Comparison of ENCODE assay signal across 11 cellular contexts in genomic region chr17:78132767-78133178, GRCh38. TPM values are rescaled to one million over a fixed set of nuclear protein-coding genes. Genes with fewer than 3 reads are reported as not detected.
DNase-seq lines count a peak whose midpoint lies in the region; ATAC-seq and TF ChIP-seq lines count a peak whose summit lies in the region.
"Had no signal": no experiment of that assay in that cellular context is flagged by ENCODE, and none has a peak within 500 bp of the region (broad histone marks: within the 10 kb centered on the region; RNA-seq: fewer than 3 reads in every experiment).

No MANE protein-coding gene starts in this region.

- TF ChIP-seq CTCF in WTC11 (IDR thresholded peaks at IDR 0.05) (no peak), esophagus squamous epithelium (IDR thresholded peaks at IDR 0.05) (no peak)

- H3K36me3 Mint-ChIP-seq in WTC11 = no peaks in the 10 kb centered on the region
- H3K36me3 Mint-ChIP-seq: brain had no signal

- H3K4me3 ChIP-seq in esophagus squamous epithelium (peak overlapping the region in 3 of 4 donors; percentile 45 to 67 (median 50)), thymus (ENCODE audit: low read length) (peak overlapping the region; percentile 93)

- peaks cover 0 to 18% (median 0%) of the 10 kb centered on the region in 4 donors for H3K27me3 ChIP-seq in esophagus squamous epithelium
- no peaks in the 10 kb centered on the region for H3K27me3 ChIP-seq in thymus (ENCODE audit: control insufficient read depth, insufficient read depth)

- CTCF ChIA-PET in WTC11 (lab: Charles Lee) = interaction anchor here (0.9 to 10.2 kb wide), 3 partner anchors 8 to 42 kb away, joined by 4 to 82 read pairs (median 6); no protein-coding TSS in a partner anchor

- H3K27ac ChIP-seq in esophagus squamous epithelium (peak overlapping the region; percentile 63 to 88 (median 80)), thymus (ENCODE audit: low read depth) (peak overlapping the region; percentile 99)

- ATAC-seq in WTC11 (no peak), HG03135 (IDR thresholded peaks at IDR 0.05; ENCODE audit: unreplicated experiment) (no peak)

- H3K4me1 ChIP-seq in esophagus squamous epithelium (peaks cover 39 to 77% (median 50%) of the 10 kb centered on the region in 3 donors), thymus (ENCODE audit: control insufficient read depth, insufficient read depth, low read length) (peaks cover 40% of the 10 kb centered on the region)

- DNase-seq in activated CD8-positive, alpha-beta memory T cell treated with anti-CD3 and anti-CD28 coated beads for 24 hours = peak; percentile 79
- DNase-seq in activated CD8-positive, alpha-beta memory T cell treated with anti-CD3 and anti-CD28 coated beads, Interleukin-2, amount 50 U/mL, for 4 hours = no peak
- DNase-seq in WTC11 (ENCODE audit: low spot score) (no peak), esophagus squamous epithelium (lab: John Stamatoyannopoulos, UW) (no peak), NCI-H1417 (lab: John Stamatoyannopoulos, UW) (no peak)
- no peak for DNase-seq in activated CD4-positive, alpha-beta T cell treated with anti-CD3 and anti-CD28 coated beads for 4 hours

- POLR2A ChIA-PET in WTC11 (lab: Charles Lee) = interaction anchor here (1.1 kb wide), 1 partner anchor 54 kb away, joined by 4 read pairs; the partner anchor contains the start of genes AFMID and TK1

- H3K4me1 Mint-ChIP-seq in WTC11 = peaks cover 34% of the 10 kb centered on the region

- WGBS in esophagus squamous epithelium, 2 donors = 48 to 67% methylated on average over 2 to 6 of the region's 9 CpGs
- 79% methylated on average over 9 of the region's 9 CpGs for WGBS in thymus

- no peak overlapping the region for H3K27ac Mint-ChIP-seq in WTC11
- H3K27ac Mint-ChIP-seq: brain had no signal

- TF ChIP-seq POLR2A in esophagus squamous epithelium (IDR thresholded peaks at IDR 0.05) = no peak

- H3K9me3 ChIP-seq in esophagus squamous epithelium = no peaks in the 10 kb centered on the region
- no peaks in the 10 kb centered on the region for H3K9me3 ChIP-seq in thymus (ENCODE audit: control insufficient read depth)

- H3K4me3 Mint-ChIP-seq in WTC11 = peak overlapping the region; percentile 27; the same call in 1 of the 2 replicates
- H3K4me3 Mint-ChIP-seq: brain had no signal

- intact Hi-C loops in esophagus squamous epithelium (cut with DNase I) = no loop called here

- H3K36me3 ChIP-seq in esophagus squamous epithelium = no peaks in the 10 kb centered on the region
- H3K36me3 ChIP-seq in thymus (ENCODE audit: control insufficient read depth, insufficient read depth) = peaks cover 53% of the 10 kb centered on the region

- no peaks in the 10 kb centered on the region for H3K9me3 Mint-ChIP-seq in WTC11

- H3K27me3 Mint-ChIP-seq in WTC11 (ENCODE audit: low read depth) = peaks cover 17% of the 10 kb centered on the region

TF ChIP-seq in WTC11, 78 proteins besides CTCF, POLR2A, EP300 and RAD21:
- TF ChIP-seq SMAD4 (CRISPR knock-in tag; IDR thresholded peaks at IDR 0.05) (no peak), PRRX2 (CRISPR knock-in tag; IDR thresholded peaks at IDR 0.05) (no peak), AR (CRISPR knock-in tag; IDR thresholded peaks at IDR 0.05) (no peak), PREB (CRISPR knock-in tag; IDR thresholded peaks at IDR 0.05; ENCODE audit: borderline replicate concordance) (no peak), HMGXB4 (CRISPR knock-in tag; IDR thresholded peaks at IDR 0.05) (no peak), TCF7 (CRISPR knock-in tag; IDR thresholded peaks at IDR 0.05; ENCODE audit: low read depth) (no peak), ETV6 (CRISPR knock-in tag; IDR thresholded peaks at IDR 0.05) (no peak), ZNF219 (CRISPR knock-in tag; IDR thresholded peaks at IDR 0.05; ENCODE audit: borderline replicate concordance) (no peak), ZMAT4 (CRISPR knock-in tag; IDR thresholded peaks at IDR 0.05) (no peak), CDX4 (CRISPR knock-in tag; IDR thresholded peaks at IDR 0.05; ENCODE audit: borderline replicate concordance) (no peak), KAT7 (CRISPR knock-in tag; IDR thresholded peaks at IDR 0.05; ENCODE audit: borderline replicate concordance) (no peak), GABPB1 (CRISPR knock-in tag; IDR thresholded peaks at IDR 0.05) (no peak), NFYB (CRISPR knock-in tag; conservative IDR thresholded peaks at IDR 0.05; ENCODE audit: low read depth) (no peak), E2F5 (CRISPR knock-in tag; IDR thresholded peaks at IDR 0.05) (no peak)

RNA-seq across cellular contexts. Expression of gene TMC8, which starts 2.2 kb away (rescaled TPM):
- 2.9 to 3.7 TPM (median 3.1 TPM) in 3 replicates for total RNA-seq in WTC11 (2021)
- 1 to 10 TPM in 3 of 4 donors, under 1 TPM in 1; 1.00 to 5.7 (median 1.5) TPM for total RNA-seq in esophagus squamous epithelium
- 196 TPM for polyA plus RNA-seq in thymus
- total RNA-seq: LHCN-M2 had no signal

RNA-seq across cellular contexts. Expression of gene TMC6, which starts 4.2 kb away (rescaled TPM):
- total RNA-seq in WTC11 (2021) (90.9 to 120 TPM (median 93.2 TPM) in 3 replicates), esophagus squamous epithelium (10 to 100 TPM; 13.3 to 39.6 (median 32.2) TPM)
- 174 TPM for polyA plus RNA-seq in thymus

RNA-seq across cellular contexts. Expression of gene C17orf99, which starts 13.4 kb away (rescaled TPM):
- not detected in 3 replicates for total RNA-seq in WTC11 (2021)
- under 1 TPM in 2 of 4 donors, not detected in 2; 0.19 to 0.21 TPM for total RNA-seq in esophagus squamous epithelium
- polyA plus RNA-seq in thymus = 9.8 TPM
- total RNA-seq: LHCN-M2, NCI-H460 had no signal

RNA-seq across cellular contexts. Expression of gene SYNGR2, which starts 35.6 kb away (rescaled TPM):
- total RNA-seq in WTC11 (2021) (47.7 to 50.3 TPM (median 50.2 TPM) in 3 replicates), esophagus squamous epithelium (10 to 100 TPM; 41.2 to 93.9 (median 75.7) TPM)
- polyA plus RNA-seq in thymus = 149 TPM

RNA-seq across cellular contexts. Expression of gene TK1, which starts 54.1 kb away (rescaled TPM):
- total RNA-seq in WTC11 (2021) (72.5 to 84.1 TPM (median 82.6 TPM) in 3 replicates), esophagus squamous epithelium (10 to 100 TPM; 11.3 to 57.7 (median 34.3) TPM)
- polyA plus RNA-seq in thymus = 3.8 TPM
